26 cellular contexts compared by ENCODE assay signal in genomic region chr7:71665716-71666115, GRCh38.
"Had no signal": no experiment of that assay in that cellular context is flagged by ENCODE, and none has a peak within 500 bp of the region (broad histone marks: within the 10 kb centered on the region; RNA-seq: fewer than 3 reads in every experiment).

No MANE protein-coding gene starts in this region.

- H3K27ac Mint-ChIP-seq: activated CD4-positive, alpha-beta T cell treated with anti-CD3 and anti-CD28 coated beads for 36 hours; activated CD4-positive, alpha-beta T cell treated with anti-CD3 and anti-CD28 coated beads, Interleukin-2, amount 10 ng/mL, durations not matched to agents 7 days and 5 days; activated CD8-positive, alpha-beta T cell treated with anti-CD3 and anti-CD28 coated beads, Interleukin-2, amount 10 ng/mL, durations not matched to agents 7 days and 5 days; activated naive CD4-positive, alpha-beta T cell treated with anti-CD3 and anti-CD28 coated beads, Interleukin-2, amount 50 U/mL, for 72 hours; activated T-cell treated with anti-CD3 and anti-CD28 coated beads, Interleukin-2, amount 50 U/mL, for 24 hours; activated T-helper 2 cell treated with anti-CD3 and anti-CD28 coated beads, Interferon-gamma antibody, Interleukin-2, Interleukin-4, amounts not matched to agents 10 μg/mL and 5 μg/mL and 100 μg/mL, durations not matched to agents 14 hours and 24 hours and 36 hours; WTC11 had no signal

- H3K4me3 Mint-ChIP-seq: activated CD4-positive, alpha-beta T cell treated with anti-CD3 and anti-CD28 coated beads for 36 hours; activated CD4-positive, alpha-beta T cell treated with anti-CD3 and anti-CD28 coated beads, Interleukin-2, amount 10 ng/mL, durations not matched to agents 7 days and 5 days; activated CD8-positive, alpha-beta T cell treated with anti-CD3 and anti-CD28 coated beads, Interleukin-2, amount 10 ng/mL, durations not matched to agents 7 days and 5 days; activated T-cell treated with anti-CD3 and anti-CD28 coated beads, Interleukin-2, amount 50 U/mL, for 24 hours; WTC11 had no signal

- H3K4me1 Mint-ChIP-seq: activated CD4-positive, alpha-beta T cell treated with anti-CD3 and anti-CD28 coated beads for 36 hours; activated CD4-positive, alpha-beta T cell treated with anti-CD3 and anti-CD28 coated beads, Interleukin-2, amount 10 ng/mL, durations not matched to agents 7 days and 5 days had no signal

- FAIRE-seq: astrocyte, colon, TTC549 had no signal

- H3K36me3 Mint-ChIP-seq: activated naive CD4-positive, alpha-beta T cell treated with anti-CD3 and anti-CD28 coated beads, Interleukin-2, amount 50 U/mL, for 72 hours had no signal

- DNase-seq: activated CD4-positive, alpha-beta T cell treated with anti-CD3 and anti-CD28 coated beads for 36 hours; activated CD4-positive, alpha-beta T cell treated with anti-CD3 and anti-CD28 coated beads, Interleukin-2, amount 10 ng/mL, durations not matched to agents 7 days and 5 days; activated CD4-positive, alpha-beta T cell treated with anti-CD3 and anti-CD28 coated beads, Interleukin-2, amount 50 U/mL, for 48 hours; activated CD8-positive, alpha-beta T cell treated with anti-CD3 and anti-CD28 coated beads, Interleukin-2, amount 10 ng/mL, durations not matched to agents 7 days and 5 days; activated gamma-delta T cell; activated naive CD4-positive, alpha-beta T cell treated with Interleukin-2 at 50 U/mL for 16 hours; activated T-cell treated with anti-CD3 and anti-CD28 coated beads, Interleukin-2, amount 50 U/mL, for 24 hours; adrenal gland; body of pancreas; NCI-H1105; NCI-H1417 treated with DMSO at 0.1 percent for 48 hours; NCI-H187 treated with DMSO at 0.1 percent for 48 hours; NCI-H2081; NCI-H226; NCI-H446 treated with DMSO at 0.1 percent for 48 hours; NCI-H526; NCI-H774; SHP77; SJCRH30; T1000 had no signal

- H3K27me3 Mint-ChIP-seq: activated CD4-positive, alpha-beta T cell treated with anti-CD3 and anti-CD28 coated beads for 36 hours; activated CD4-positive, alpha-beta T cell treated with anti-CD3 and anti-CD28 coated beads, Interleukin-2, amount 10 ng/mL, durations not matched to agents 7 days and 5 days; activated T-cell treated with anti-CD3 and anti-CD28 coated beads, Interleukin-2, amount 50 U/mL, for 24 hours had no signal
